ENCODE assay signal across 1 cellular context in the genomic region with DNA sequence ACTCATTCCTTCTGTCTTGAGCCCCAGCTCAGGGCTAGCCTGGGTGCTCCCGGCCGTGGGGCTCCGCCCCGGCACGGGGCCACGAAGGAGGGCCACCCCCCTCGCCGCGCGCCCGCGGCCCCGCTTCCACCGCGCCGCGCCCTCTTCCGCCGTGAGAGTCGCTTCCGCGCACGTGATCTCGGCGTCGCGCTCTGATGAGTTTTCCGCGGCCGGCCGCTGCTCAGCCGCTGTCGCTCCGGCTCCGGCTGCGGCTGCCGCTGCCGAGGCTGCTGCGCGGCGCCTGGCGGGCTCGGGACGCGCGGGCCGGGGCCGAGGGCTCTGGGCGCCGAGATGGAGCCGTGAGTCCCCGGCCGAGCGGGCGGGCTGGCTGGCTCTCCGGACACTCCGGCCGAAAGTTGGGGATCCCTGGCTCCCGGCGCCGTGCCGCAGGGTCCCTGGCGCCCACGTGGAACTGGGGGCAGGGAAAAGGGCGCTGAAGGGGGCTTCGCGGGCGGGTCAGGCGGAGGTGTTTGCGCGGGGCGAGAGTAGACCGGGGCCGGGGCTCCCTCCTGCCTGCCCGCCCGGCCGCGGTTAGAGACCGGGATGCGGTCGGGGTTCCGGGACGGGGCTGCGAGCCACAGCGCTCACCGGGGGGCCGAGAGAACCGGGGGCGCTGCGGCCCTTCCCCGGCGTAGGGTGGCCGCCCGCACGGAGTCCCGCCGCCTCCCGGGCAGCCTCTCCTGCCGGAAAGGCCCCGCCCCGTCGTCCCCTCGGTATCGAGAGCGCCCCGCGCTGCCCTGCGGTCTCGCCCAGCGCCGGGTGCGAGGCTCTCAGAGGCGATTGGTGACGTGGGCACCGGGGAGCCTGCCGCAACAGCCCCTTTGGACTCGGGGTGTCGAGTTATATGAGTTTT.
TF ChIP-seq lines count a peak whose summit lies in the region.

A gene with protein sequence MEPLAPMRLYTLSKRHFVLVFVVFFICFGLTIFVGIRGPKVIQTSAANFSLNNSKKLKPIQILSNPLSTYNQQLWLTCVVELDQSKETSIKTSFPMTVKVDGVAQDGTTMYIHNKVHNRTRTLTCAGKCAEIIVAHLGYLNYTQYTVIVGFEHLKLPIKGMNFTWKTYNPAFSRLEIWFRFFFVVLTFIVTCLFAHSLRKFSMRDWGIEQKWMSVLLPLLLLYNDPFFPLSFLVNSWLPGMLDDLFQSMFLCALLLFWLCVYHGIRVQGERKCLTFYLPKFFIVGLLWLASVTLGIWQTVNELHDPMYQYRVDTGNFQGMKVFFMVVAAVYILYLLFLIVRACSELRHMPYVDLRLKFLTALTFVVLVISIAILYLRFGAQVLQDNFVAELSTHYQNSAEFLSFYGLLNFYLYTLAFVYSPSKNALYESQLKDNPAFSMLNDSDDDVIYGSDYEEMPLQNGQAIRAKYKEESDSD (plus strand): TSS at position 197 of the 892 bp plus-strand sequence. CDS start 134 bp downstream, at position 331.

TF ChIP-seq in HepG2, 621 proteins besides CTCF, POLR2A, EP300 and RAD21 (continued from another document and continues in another):
- peak; percentile 48; the same call in 1 of the 2 replicates for TF ChIP-seq ZNF598 (CRISPR knock-in tag; IDR thresholded peaks at IDR 0.05; ENCODE audit: borderline replicate concordance)
- TF ChIP-seq MED13 (CRISPR knock-in tag; IDR thresholded peaks at IDR 0.05): peak; percentile 44; the same call in 1 of the 2 replicates
- peak; percentile 40; the same call in 1 of the 2 replicates for TF ChIP-seq ZNF709 (CRISPR knock-in tag; IDR thresholded peaks at IDR 0.05)
- peak; percentile 65 for TF ChIP-seq HDAC1 (CRISPR knock-in tag; IDR thresholded peaks at IDR 0.05)
- TF ChIP-seq ZFP36L1 (CRISPR knock-in tag; IDR thresholded peaks at IDR 0.05): no peak; the same call in none of the 2 replicates
- TF ChIP-seq, protein P1, sequence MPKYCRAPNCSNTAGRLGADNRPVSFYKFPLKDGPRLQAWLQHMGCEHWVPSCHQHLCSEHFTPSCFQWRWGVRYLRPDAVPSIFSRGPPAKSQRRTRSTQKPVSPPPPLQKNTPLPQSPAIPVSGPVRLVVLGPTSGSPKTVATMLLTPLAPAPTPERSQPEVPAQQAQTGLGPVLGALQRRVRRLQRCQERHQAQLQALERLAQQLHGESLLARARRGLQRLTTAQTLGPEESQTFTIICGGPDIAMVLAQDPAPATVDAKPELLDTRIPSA (CRISPR knock-in tag; IDR thresholded peaks at IDR 0.05; ENCODE audit: borderline replicate concordance): no peak
- peak; percentile 26 for TF ChIP-seq STAG1 (CRISPR knock-in tag; IDR thresholded peaks at IDR 0.05)
- TF ChIP-seq AKAP8 (CRISPR knock-in tag; IDR thresholded peaks at IDR 0.05): no peak
- TF ChIP-seq ARNT2 (CRISPR knock-in tag; IDR thresholded peaks at IDR 0.05; ENCODE audit: low read depth): peak; percentile 86; the same call in 1 of the 2 replicates
- TF ChIP-seq NCOR1 (IDR thresholded peaks at IDR 0.05; ENCODE audit: borderline replicate concordance, low read length): no peak
- TF ChIP-seq SOX13 (IDR thresholded peaks at IDR 0.05): no peak
- TF ChIP-seq SOX13 (CRISPR knock-in tag; conservative IDR thresholded peaks at IDR 0.05 in 1 of 2, IDR thresholded peaks at IDR 0.05 in 1 of 2): peak in 1 of 2 experiments; percentile 64; a peak in 2 of 4 replicates
- TF ChIP-seq KMT2B (CRISPR knock-in tag; IDR thresholded peaks at IDR 0.05): peak; percentile 83; the same call in 1 of the 2 replicates
- TF ChIP-seq, protein P2, sequence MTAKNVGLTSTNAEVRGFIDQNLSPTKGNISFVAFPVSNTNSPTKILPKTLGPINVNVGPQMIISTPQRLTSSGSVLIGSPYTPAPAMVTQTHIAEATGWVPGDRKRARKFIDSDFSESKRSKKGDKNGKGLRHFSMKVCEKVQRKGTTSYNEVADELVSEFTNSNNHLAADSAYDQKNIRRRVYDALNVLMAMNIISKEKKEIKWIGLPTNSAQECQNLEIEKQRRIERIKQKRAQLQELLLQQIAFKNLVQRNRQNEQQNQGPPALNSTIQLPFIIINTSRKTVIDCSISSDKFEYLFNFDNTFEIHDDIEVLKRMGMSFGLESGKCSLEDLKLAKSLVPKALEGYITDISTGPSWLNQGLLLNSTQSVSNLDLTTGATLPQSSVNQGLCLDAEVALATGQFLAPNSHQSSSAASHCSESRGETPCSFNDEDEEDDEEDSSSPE (CRISPR knock-in tag; IDR thresholded peaks at IDR 0.05): peak; percentile 89
- TF ChIP-seq CAMTA2 (CRISPR knock-in tag; IDR thresholded peaks at IDR 0.05; ENCODE audit: borderline replicate concordance): 0 out of 2 replicates have a peak, but pooled peaks have one; percentile 85
- 0 out of 2 replicates have a peak, but pooled peaks have one; percentile 40 for TF ChIP-seq SRF (IDR thresholded peaks at IDR 0.05; ENCODE audit: low read depth, low read length)
- TF ChIP-seq CEBPB (IDR thresholded peaks at IDR 0.05; ENCODE audit: borderline replicate concordance, low read depth, low read length): no peak
- TF ChIP-seq GATAD1 (CRISPR knock-in tag; IDR thresholded peaks at IDR 0.05): peak; percentile 87
- TF ChIP-seq, protein P3, sequence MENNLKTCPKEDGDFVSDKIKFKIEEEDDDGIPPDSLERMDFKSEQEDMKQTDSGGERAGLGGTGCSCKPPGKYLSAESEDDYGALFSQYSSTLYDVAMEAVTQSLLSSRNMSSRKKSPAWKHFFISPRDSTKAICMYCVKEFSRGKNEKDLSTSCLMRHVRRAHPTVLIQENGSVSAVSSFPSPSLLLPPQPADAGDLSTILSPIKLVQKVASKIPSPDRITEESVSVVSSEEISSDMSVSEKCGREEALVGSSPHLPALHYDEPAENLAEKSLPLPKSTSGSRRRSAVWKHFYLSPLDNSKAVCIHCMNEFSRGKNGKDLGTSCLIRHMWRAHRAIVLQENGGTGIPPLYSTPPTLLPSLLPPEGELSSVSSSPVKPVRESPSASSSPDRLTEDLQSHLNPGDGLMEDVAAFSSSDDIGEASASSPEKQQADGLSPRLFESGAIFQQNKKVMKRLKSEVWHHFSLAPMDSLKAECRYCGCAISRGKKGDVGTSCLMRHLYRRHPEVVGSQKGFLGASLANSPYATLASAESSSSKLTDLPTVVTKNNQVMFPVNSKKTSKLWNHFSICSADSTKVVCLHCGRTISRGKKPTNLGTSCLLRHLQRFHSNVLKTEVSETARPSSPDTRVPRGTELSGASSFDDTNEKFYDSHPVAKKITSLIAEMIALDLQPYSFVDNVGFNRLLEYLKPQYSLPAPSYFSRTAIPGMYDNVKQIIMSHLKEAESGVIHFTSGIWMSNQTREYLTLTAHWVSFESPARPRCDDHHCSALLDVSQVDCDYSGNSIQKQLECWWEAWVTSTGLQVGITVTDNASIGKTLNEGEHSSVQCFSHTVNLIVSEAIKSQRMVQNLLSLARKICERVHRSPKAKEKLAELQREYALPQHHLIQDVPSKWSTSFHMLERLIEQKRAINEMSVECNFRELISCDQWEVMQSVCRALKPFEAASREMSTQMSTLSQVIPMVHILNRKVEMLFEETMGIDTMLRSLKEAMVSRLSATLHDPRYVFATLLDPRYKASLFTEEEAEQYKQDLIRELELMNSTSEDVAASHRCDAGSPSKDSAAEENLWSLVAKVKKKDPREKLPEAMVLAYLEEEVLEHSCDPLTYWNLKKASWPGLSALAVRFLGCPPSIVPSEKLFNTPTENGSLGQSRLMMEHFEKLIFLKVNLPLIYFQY (CRISPR knock-in tag; IDR thresholded peaks at IDR 0.05; ENCODE audit: borderline replicate concordance): peak; percentile 9
- peak; percentile 80; the same call in 1 of the 2 replicates for TF ChIP-seq ZNF776 (CRISPR knock-in tag; IDR thresholded peaks at IDR 0.05)
- TF ChIP-seq NFATC3 (CRISPR knock-in tag; IDR thresholded peaks at IDR 0.05): 0 out of 2 replicates have a peak, but pooled peaks have one; percentile 8
- peak; percentile 84; the same call in 1 of the 2 replicates for TF ChIP-seq ZNF792 (CRISPR knock-in tag; IDR thresholded peaks at IDR 0.05)
- TF ChIP-seq ZKSCAN5 (CRISPR knock-in tag; IDR thresholded peaks at IDR 0.05): peak; percentile 12; the same call in 1 of the 2 replicates
- TF ChIP-seq, protein P4, sequence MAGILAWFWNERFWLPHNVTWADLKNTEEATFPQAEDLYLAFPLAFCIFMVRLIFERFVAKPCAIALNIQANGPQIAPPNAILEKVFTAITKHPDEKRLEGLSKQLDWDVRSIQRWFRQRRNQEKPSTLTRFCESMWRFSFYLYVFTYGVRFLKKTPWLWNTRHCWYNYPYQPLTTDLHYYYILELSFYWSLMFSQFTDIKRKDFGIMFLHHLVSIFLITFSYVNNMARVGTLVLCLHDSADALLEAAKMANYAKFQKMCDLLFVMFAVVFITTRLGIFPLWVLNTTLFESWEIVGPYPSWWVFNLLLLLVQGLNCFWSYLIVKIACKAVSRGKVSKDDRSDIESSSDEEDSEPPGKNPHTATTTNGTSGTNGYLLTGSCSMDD (CRISPR knock-in tag; IDR thresholded peaks at IDR 0.05): no peak
- TF ChIP-seq, protein P5, sequence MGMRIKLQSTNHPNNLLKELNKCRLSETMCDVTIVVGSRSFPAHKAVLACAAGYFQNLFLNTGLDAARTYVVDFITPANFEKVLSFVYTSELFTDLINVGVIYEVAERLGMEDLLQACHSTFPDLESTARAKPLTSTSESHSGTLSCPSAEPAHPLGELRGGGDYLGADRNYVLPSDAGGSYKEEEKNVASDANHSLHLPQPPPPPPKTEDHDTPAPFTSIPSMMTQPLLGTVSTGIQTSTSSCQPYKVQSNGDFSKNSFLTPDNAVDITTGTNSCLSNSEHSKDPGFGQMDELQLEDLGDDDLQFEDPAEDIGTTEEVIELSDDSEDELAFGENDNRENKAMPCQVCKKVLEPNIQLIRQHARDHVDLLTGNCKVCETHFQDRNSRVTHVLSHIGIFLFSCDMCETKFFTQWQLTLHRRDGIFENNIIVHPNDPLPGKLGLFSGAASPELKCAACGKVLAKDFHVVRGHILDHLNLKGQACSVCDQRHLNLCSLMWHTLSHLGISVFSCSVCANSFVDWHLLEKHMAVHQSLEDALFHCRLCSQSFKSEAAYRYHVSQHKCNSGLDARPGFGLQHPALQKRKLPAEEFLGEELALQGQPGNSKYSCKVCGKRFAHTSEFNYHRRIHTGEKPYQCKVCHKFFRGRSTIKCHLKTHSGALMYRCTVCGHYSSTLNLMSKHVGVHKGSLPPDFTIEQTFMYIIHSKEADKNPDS (CRISPR knock-in tag; IDR thresholded peaks at IDR 0.05): no peak
- TF ChIP-seq, protein P6, sequence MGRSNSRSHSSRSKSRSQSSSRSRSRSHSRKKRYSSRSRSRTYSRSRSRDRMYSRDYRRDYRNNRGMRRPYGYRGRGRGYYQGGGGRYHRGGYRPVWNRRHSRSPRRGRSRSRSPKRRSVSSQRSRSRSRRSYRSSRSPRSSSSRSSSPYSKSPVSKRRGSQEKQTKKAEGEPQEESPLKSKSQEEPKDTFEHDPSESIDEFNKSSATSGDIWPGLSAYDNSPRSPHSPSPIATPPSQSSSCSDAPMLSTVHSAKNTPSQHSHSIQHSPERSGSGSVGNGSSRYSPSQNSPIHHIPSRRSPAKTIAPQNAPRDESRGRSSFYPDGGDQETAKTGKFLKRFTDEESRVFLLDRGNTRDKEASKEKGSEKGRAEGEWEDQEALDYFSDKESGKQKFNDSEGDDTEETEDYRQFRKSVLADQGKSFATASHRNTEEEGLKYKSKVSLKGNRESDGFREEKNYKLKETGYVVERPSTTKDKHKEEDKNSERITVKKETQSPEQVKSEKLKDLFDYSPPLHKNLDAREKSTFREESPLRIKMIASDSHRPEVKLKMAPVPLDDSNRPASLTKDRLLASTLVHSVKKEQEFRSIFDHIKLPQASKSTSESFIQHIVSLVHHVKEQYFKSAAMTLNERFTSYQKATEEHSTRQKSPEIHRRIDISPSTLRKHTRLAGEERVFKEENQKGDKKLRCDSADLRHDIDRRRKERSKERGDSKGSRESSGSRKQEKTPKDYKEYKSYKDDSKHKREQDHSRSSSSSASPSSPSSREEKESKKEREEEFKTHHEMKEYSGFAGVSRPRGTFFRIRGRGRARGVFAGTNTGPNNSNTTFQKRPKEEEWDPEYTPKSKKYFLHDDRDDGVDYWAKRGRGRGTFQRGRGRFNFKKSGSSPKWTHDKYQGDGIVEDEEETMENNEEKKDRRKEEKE (IDR thresholded peaks at IDR 0.05): no peak
- peak; percentile 86 for TF ChIP-seq ZSCAN21 (CRISPR knock-in tag; IDR thresholded peaks at IDR 0.05; ENCODE audit: borderline replicate concordance)
- TF ChIP-seq JDP2 (CRISPR knock-in tag; IDR thresholded peaks at IDR 0.05; ENCODE audit: borderline replicate concordance): peak; percentile 50; the same call in 1 of the 2 replicates
- TF ChIP-seq HNRNPH1 (optimal IDR thresholded peaks at IDR 0.05; ENCODE audit: low read depth, low read length): peak; percentile 50
- TF ChIP-seq KDM6A (CRISPR knock-in tag; IDR thresholded peaks at IDR 0.05; ENCODE audit: low read depth): no peak
- no peak for TF ChIP-seq ZNF383 (CRISPR knock-in tag; IDR thresholded peaks at IDR 0.05; ENCODE audit: borderline replicate concordance)
- TF ChIP-seq GATAD2A (CRISPR knock-in tag; IDR thresholded peaks at IDR 0.05): peak; percentile 18
- peak; percentile 76 for TF ChIP-seq POLR2G (IDR thresholded peaks at IDR 0.05; ENCODE audit: low read depth, low read length)
- 0 out of 2 replicates have a peak, but pooled peaks have one; percentile 39 for TF ChIP-seq RELA (CRISPR knock-in tag; IDR thresholded peaks at IDR 0.05)
- TF ChIP-seq PCBP2 (optimal IDR thresholded peaks at IDR 0.05; ENCODE audit: low read depth, low read length, poor library complexity, severe bottlenecking): no peak
- peak; percentile 92 for TF ChIP-seq ZMYM4 (CRISPR knock-in tag; IDR thresholded peaks at IDR 0.05)
- TF ChIP-seq EZH2 (conservative IDR thresholded peaks at IDR 0.05; ENCODE audit: low read depth, low read length): no peak
- TF ChIP-seq ZNF101 (CRISPR knock-in tag; IDR thresholded peaks at IDR 0.05; ENCODE audit: borderline replicate concordance, low read depth): no peak
- TF ChIP-seq PHF8 (CRISPR knock-in tag; IDR thresholded peaks at IDR 0.05): peak; percentile 61
- no peak; the same call in 1 of the 2 replicates for TF ChIP-seq HNF4G (IDR thresholded peaks at IDR 0.05; ENCODE audit: borderline replicate concordance, low read depth, low read length)
- TF ChIP-seq HNF4G (CRISPR knock-in tag; IDR thresholded peaks at IDR 0.05; ENCODE audit: borderline replicate concordance, low read depth): 0 out of 2 replicates have a peak, but pooled peaks have one; percentile 17
- no peak for TF ChIP-seq MYNN (CRISPR knock-in tag; IDR thresholded peaks at IDR 0.05; ENCODE audit: low read depth)
- TF ChIP-seq, protein P7, sequence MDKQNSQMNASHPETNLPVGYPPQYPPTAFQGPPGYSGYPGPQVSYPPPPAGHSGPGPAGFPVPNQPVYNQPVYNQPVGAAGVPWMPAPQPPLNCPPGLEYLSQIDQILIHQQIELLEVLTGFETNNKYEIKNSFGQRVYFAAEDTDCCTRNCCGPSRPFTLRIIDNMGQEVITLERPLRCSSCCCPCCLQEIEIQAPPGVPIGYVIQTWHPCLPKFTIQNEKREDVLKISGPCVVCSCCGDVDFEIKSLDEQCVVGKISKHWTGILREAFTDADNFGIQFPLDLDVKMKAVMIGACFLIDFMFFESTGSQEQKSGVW (CRISPR knock-in tag; IDR thresholded peaks at IDR 0.05; ENCODE audit: borderline replicate concordance): peak; percentile 29
- peak; percentile 66 for TF ChIP-seq ZNF781 (CRISPR knock-in tag; IDR thresholded peaks at IDR 0.05; ENCODE audit: borderline replicate concordance, not compliant biosample characterization)
- TF ChIP-seq, protein P8, sequence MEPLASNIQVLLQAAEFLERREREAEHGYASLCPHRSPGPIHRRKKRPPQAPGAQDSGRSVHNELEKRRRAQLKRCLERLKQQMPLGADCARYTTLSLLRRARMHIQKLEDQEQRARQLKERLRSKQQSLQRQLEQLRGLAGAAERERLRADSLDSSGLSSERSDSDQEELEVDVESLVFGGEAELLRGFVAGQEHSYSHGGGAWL (CRISPR knock-in tag; IDR thresholded peaks at IDR 0.05): no peak; the same call in none of the 2 replicates
